In genomic region chr19:30693179-30693578, GRCh38 we compare ENCODE assay signal across 31 cellular contexts.
A peak's percentile ranks its signal among the peaks of the same experiment; 100 is the strongest.
DNase-seq lines count a peak whose midpoint lies in the region; TF ChIP-seq lines count a peak whose summit lies in the region.
"Had no signal": no experiment of that assay in that cellular context is flagged by ENCODE, and none has a peak within 500 bp of the region (broad histone marks: within the 10 kb centered on the region; RNA-seq: fewer than 3 reads in every experiment).

No MANE protein-coding gene starts in this region.

- H3K4me3 ChIP-seq in BE2C (ENCODE audit: low read depth, low read length) (peak overlapping the region; percentile 48), subcutaneous abdominal adipose tissue (ENCODE audit: low read depth in 1 of 5, low read length in 5 of 5) (peak overlapping the region in 3 of 5 donors; percentile 44 to 68 (median 51)), tibial nerve (peak overlapping the region in 1 of 4 donors; percentile 20)
- no peak overlapping the region for H3K4me3 ChIP-seq in CD8-positive, alpha-beta memory T cell (ENCODE audit: low read length)
- H3K4me3 ChIP-seq: mucosa of descending colon had no signal

- H3K27ac ChIP-seq in subcutaneous abdominal adipose tissue (ENCODE audit: low read depth, low read length) (no peak overlapping the region), tibial nerve (peak overlapping the region in 2 of 4 donors; percentile 53 to 75)
- H3K27ac ChIP-seq in CD8-positive, alpha-beta memory T cell (ENCODE audit: low read depth, low read length), result no peak overlapping the region
- H3K27ac ChIP-seq: C4-2B, lower lobe of right lung, parathyroid adenoma, right atrium auricular region had no signal

- peaks cover 9% of the 10 kb centered on the region for H3K27me3 Mint-ChIP-seq in glutamatergic neuron (ENCODE audit: unreplicated experiment)
- H3K27me3 Mint-ChIP-seq in CD8-positive, alpha-beta memory T cell, result peaks cover 7 to 36% of the 10 kb centered on the region in 2 donors

- H3K36me3 ChIP-seq in BE2C, result no peaks in the 10 kb centered on the region
- H3K36me3 ChIP-seq in subcutaneous abdominal adipose tissue (ENCODE audit: control insufficient read depth in 5 of 5, insufficient read depth in 5 of 5, low read length in 5 of 5), result no peaks in the 10 kb centered on the region
- H3K36me3 ChIP-seq in CD8-positive, alpha-beta memory T cell (ENCODE audit: insufficient read depth, low read length), result no peaks in the 10 kb centered on the region
- no peaks in the 10 kb centered on the region for H3K36me3 ChIP-seq in tibial nerve
- H3K36me3 ChIP-seq: breast epithelium, heart left ventricle, lower lobe of right lung, right atrium auricular region, suprapubic skin, uterus had no signal

- POLR2A ChIA-PET in CD8-positive, alpha-beta memory T cell (lab: Charles Lee), result no interaction called here

- peak overlapping the region; percentile 97 for H3K27ac Mint-ChIP-seq in glutamatergic neuron (ENCODE audit: unreplicated experiment)
- no peak overlapping the region for H3K27ac Mint-ChIP-seq in CD8-positive, alpha-beta memory T cell
- H3K27ac Mint-ChIP-seq: activated CD4-positive, alpha-beta memory T cell treated with anti-CD3 and anti-CD28 coated beads for 36 hours; activated T-helper 17 cell treated with anti-CD3 and anti-CD28 coated beads, Interleukin-2, amount 50 U/mL, for 72 hours; stimulated activated effector memory CD8-positive, alpha-beta T cell treated with anti-CD3 and anti-CD28 coated beads, Interleukin-12 subunit alpha, Interleukin-12 subunit beta, amount 100 ng/mL, for 72 hours; T-helper 17 cell had no signal

- H3K27me3 ChIP-seq in BE2C, result no peaks in the 10 kb centered on the region
- peaks cover 6 to 17% (median 9%) of the 10 kb centered on the region in 5 donors for H3K27me3 ChIP-seq in subcutaneous abdominal adipose tissue (ENCODE audit: control insufficient read depth in 5 of 5, insufficient read depth in 4 of 5, low read length in 5 of 5)
- no peaks in the 10 kb centered on the region for H3K27me3 ChIP-seq in CD8-positive, alpha-beta memory T cell (ENCODE audit: insufficient read depth, low read length, poor library complexity, severe bottlenecking)
- H3K27me3 ChIP-seq in tibial nerve, result no peaks in the 10 kb centered on the region
- H3K27me3 ChIP-seq: breast epithelium, right atrium auricular region, uterus had no signal

- CTCF ChIA-PET in CD8-positive, alpha-beta memory T cell (lab: Charles Lee), result no interaction called here

- TF ChIP-seq POLR2A in tibial nerve (IDR thresholded peaks at IDR 0.05), result no peak

- 69 to 70% methylated on average over 4 of the region's 4 CpGs for WGBS in tibial nerve, 2 donors

- peaks cover 8% of the 10 kb centered on the region for H3K9me3 Mint-ChIP-seq in glutamatergic neuron (ENCODE audit: unreplicated experiment)
- no peaks in the 10 kb centered on the region for H3K9me3 Mint-ChIP-seq in CD8-positive, alpha-beta memory T cell
- H3K9me3 Mint-ChIP-seq: activated CD4-positive, alpha-beta memory T cell treated with anti-CD3 and anti-CD28 coated beads for 36 hours; activated T-helper 17 cell treated with anti-CD3 and anti-CD28 coated beads, Interleukin-2, amount 50 U/mL, for 72 hours; neural crest cell; stimulated activated effector memory CD8-positive, alpha-beta T cell treated with anti-CD3 and anti-CD28 coated beads, Interleukin-12 subunit alpha, Interleukin-12 subunit beta, amount 100 ng/mL, for 72 hours had no signal

- DNase-seq in BE2C (peak; percentile 35), NCI-H82 treated with DMSO at 0.1 percent for 48 hours (lab: John Stamatoyannopoulos, UW; ENCODE audit: unreplicated experiment) (peak; percentile 99), glutamatergic neuron (no peak), NCI-H2081 treated with DMSO at 0.1 percent for 48 hours (lab: John Stamatoyannopoulos, UW) (no peak), tibial nerve (ENCODE audit: low spot score in 2 of 2) (no peak), NCI-H1930 (lab: John Stamatoyannopoulos, UW) (no peak)
- DNase-seq in CD8-positive, alpha-beta memory T cell, result no peak
- DNase-seq: activated CD4-positive, alpha-beta memory T cell treated with anti-CD3 and anti-CD28 coated beads for 36 hours; activated CD4-positive, CD25-positive, alpha-beta regulatory T cell treated with anti-CD3 and anti-CD28 coated beads, Interleukin-2, amount 50 U/mL, for 72 hours; activated CD8-positive, alpha-beta memory T cell treated with anti-CD3 and anti-CD28 coated beads, Interleukin-2, amount 50 U/mL, for 48 hours; activated naive CD4-positive, alpha-beta T cell treated with anti-CD3 and anti-CD28 coated beads, Interleukin-2, amount 50 U/mL, for 16 hours; amniotic stem cell; effector CD8-positive, alpha-beta T cell; heart left ventricle; Kasumi-1; kidney glomerular epithelial cell; lower lobe of right lung; mucosa of descending colon; NCI-H526; stimulated activated CD4-positive, alpha-beta T cell treated with anti-CD3 and anti-CD28 coated beads, Interleukin-4, amount 100 ng/mL, for 1 hour; T-helper 17 cell had no signal

- H3K4me3 Mint-ChIP-seq in glutamatergic neuron (ENCODE audit: unreplicated experiment), result peak overlapping the region; percentile 30
- no peak overlapping the region for H3K4me3 Mint-ChIP-seq in CD8-positive, alpha-beta memory T cell
- H3K4me3 Mint-ChIP-seq: activated CD4-positive, alpha-beta memory T cell treated with anti-CD3 and anti-CD28 coated beads for 36 hours; activated T-helper 17 cell treated with anti-CD3 and anti-CD28 coated beads, Interleukin-2, amount 50 U/mL, for 72 hours; neural crest cell; stimulated activated effector memory CD8-positive, alpha-beta T cell treated with anti-CD3 and anti-CD28 coated beads, Interleukin-12 subunit alpha, Interleukin-12 subunit beta, amount 100 ng/mL, for 72 hours; T-helper 17 cell had no signal

- peaks cover 52% of the 10 kb centered on the region for H3K4me1 Mint-ChIP-seq in glutamatergic neuron (ENCODE audit: low read depth, unreplicated experiment)
- H3K4me1 Mint-ChIP-seq in CD8-positive, alpha-beta memory T cell, result peaks cover 6 to 26% (median 12%) of the 10 kb centered on the region in 3 donors
- H3K4me1 Mint-ChIP-seq: activated T-helper 17 cell treated with anti-CD3 and anti-CD28 coated beads, Interleukin-2, amount 50 U/mL, for 72 hours had no signal

- TF ChIP-seq CTCF in BE2C (IDR thresholded peaks at IDR 0.05; ENCODE audit: low read depth, low read length), result no peak
- no peak for TF ChIP-seq CTCF in glutamatergic neuron (IDR thresholded peaks at IDR 0.05; ENCODE audit: partially characterized antibody, unreplicated experiment)
- no peak for TF ChIP-seq CTCF in tibial nerve (IDR thresholded peaks at IDR 0.05)

- H3K4me1 ChIP-seq in BE2C, result peaks cover 3% of the 10 kb centered on the region; the same call in 1 of the 2 replicates
- peaks cover 0 to 22% (median 19%) of the 10 kb centered on the region in 5 donors for H3K4me1 ChIP-seq in subcutaneous abdominal adipose tissue (ENCODE audit: control insufficient read depth in 5 of 5, insufficient read depth in 5 of 5, low read length in 5 of 5)
- no peaks in the 10 kb centered on the region for H3K4me1 ChIP-seq in CD8-positive, alpha-beta memory T cell (ENCODE audit: insufficient read depth, low read length)
- peaks cover 0 to 67% (median 15%) of the 10 kb centered on the region in 4 donors for H3K4me1 ChIP-seq in tibial nerve
- H3K4me1 ChIP-seq: parathyroid adenoma had no signal

- H3K9me3 ChIP-seq in BE2C, result no peaks in the 10 kb centered on the region
- H3K9me3 ChIP-seq in subcutaneous abdominal adipose tissue (ENCODE audit: control insufficient read depth in 5 of 5, low read length in 5 of 5), result no peaks in the 10 kb centered on the region
- H3K9me3 ChIP-seq in CD8-positive, alpha-beta memory T cell (ENCODE audit: low read length), result no peaks in the 10 kb centered on the region
- no peaks in the 10 kb centered on the region for H3K9me3 ChIP-seq in tibial nerve
- H3K9me3 ChIP-seq: breast epithelium, heart left ventricle, lower lobe of right lung, mucosa of descending colon, right atrium auricular region, suprapubic skin, uterus had no signal

- TF ChIP-seq EP300 in tibial nerve (IDR thresholded peaks at IDR 0.05), result no peak

- no peak overlapping the region for H3K9ac ChIP-seq in subcutaneous abdominal adipose tissue (ENCODE audit: low read length in 5 of 5)
- H3K9ac ChIP-seq: parathyroid adenoma had no signal

- no peaks in the 10 kb centered on the region for H3K36me3 Mint-ChIP-seq in glutamatergic neuron (ENCODE audit: unreplicated experiment)
- no peaks in the 10 kb centered on the region for H3K36me3 Mint-ChIP-seq in CD8-positive, alpha-beta memory T cell
- H3K36me3 Mint-ChIP-seq: activated CD4-positive, alpha-beta memory T cell treated with anti-CD3 and anti-CD28 coated beads for 36 hours; stimulated activated effector memory CD8-positive, alpha-beta T cell treated with anti-CD3 and anti-CD28 coated beads, Interleukin-12 subunit alpha, Interleukin-12 subunit beta, amount 100 ng/mL, for 72 hours had no signal

Comparison
In these comparisons a context has a peak if more than half of its experiments do, and no peak if none do; other contexts are left out.
1. DNase-seq: peak in BE2C (single experiment) and NCI-H82 treated with DMSO at 0.1 percent for 48 hours (single experiment); none in glutamatergic neuron (single experiment), CD8-positive, alpha-beta memory T cell (0 of 5), NCI-H2081 treated with DMSO at 0.1 percent for 48 hours (single experiment), tibial nerve (0 of 2) and NCI-H1930 (0 of 2).